10 cellular contexts compared by ENCODE assay signal in genomic region chr1:55143686-55144085, GRCh38.
DNase-seq lines count a peak whose midpoint lies in the region; ATAC-seq, FAIRE-seq and TF ChIP-seq lines count a peak whose summit lies in the region.
"Had no signal": no experiment of that assay in that cellular context is flagged by ENCODE, and none has a peak within 500 bp of the region (broad histone marks: within the 10 kb centered on the region; RNA-seq: fewer than 3 reads in every experiment).

No MANE protein-coding gene starts in this region.

- H3K79me2 ChIP-seq in Karpas-422 (ENCODE audit: low read length) = peaks cover 9% of the 10 kb centered on the region

- peak; percentile 32 to 39 for ATAC-seq in activated CD4-positive, CD25-positive, alpha-beta regulatory T cell treated with anti-CD3 and anti-CD28 coated beads, Interleukin-2, amount 50 U/mL, for 24 hours
- ATAC-seq in activated naive CD4-positive, alpha-beta T cell treated with anti-CD3 and anti-CD28 coated beads, Interleukin-2, amount 50 U/mL, for 72 hours = peak; percentile 57 to 64

- no peaks in the 10 kb centered on the region for H3K9me3 Mint-ChIP-seq in activated naive CD4-positive, alpha-beta T cell treated with anti-CD3 and anti-CD28 coated beads, Interleukin-2, amount 50 U/mL, for 72 hours
- H3K9me3 Mint-ChIP-seq in nephron progenitor cell = no peaks in the 10 kb centered on the region
- H3K9me3 Mint-ChIP-seq: CD8-positive, alpha-beta memory T cell had no signal

- H3K36me3 ChIP-seq in Karpas-422 (ENCODE audit: insufficient read depth, low read length) (peaks cover 76% of the 10 kb centered on the region), kidney (ENCODE audit: control insufficient read depth in 1 of 2, insufficient read depth in 2 of 2, low read length in 2 of 2) (peaks cover 27 to 53% of the 10 kb centered on the region in 2 donors)

- H3K4me3 Mint-ChIP-seq in nephron progenitor cell = no peak overlapping the region
- H3K4me3 Mint-ChIP-seq: CD8-positive, alpha-beta memory T cell had no signal

- no peak for FAIRE-seq in kidney (lab: Jason Lieb, UNC)

- H3K9me3 ChIP-seq in Karpas-422 (ENCODE audit: low read length) (no peaks in the 10 kb centered on the region), kidney (ENCODE audit: control insufficient read depth in 1 of 2, low read length in 2 of 2) (no peaks in the 10 kb centered on the region)

- no peaks in the 10 kb centered on the region for H3K9me2 ChIP-seq in Karpas-422 (replicated peaks; ENCODE audit: insufficient read depth, low read length)

- no peaks in the 10 kb centered on the region for H3K4me1 ChIP-seq in Karpas-422 (ENCODE audit: low read length)
- no peaks in the 10 kb centered on the region for H3K4me1 ChIP-seq in kidney (ENCODE audit: control insufficient read depth in 1 of 2, insufficient read depth in 1 of 2, low read depth in 1 of 2, low read length in 2 of 2)

- intact Hi-C loops in kidney (cut with DNase I) = loop anchor here (5.0 kb wide), 1 partner anchor 134 kb away; no protein-coding TSS in a partner anchor

- DNase-seq in activated CD4-positive, CD25-positive, alpha-beta regulatory T cell (lab: John Stamatoyannopoulos, UW) = no peak
- DNase-seq in Karpas-422 (peak; percentile 65), nephron progenitor cell (no peak), kidney (no peak), NCI-H1694 treated with DMSO at 0.1 percent for 48 hours (lab: John Stamatoyannopoulos, UW) (no peak), NOMO-1 (lab: John Stamatoyannopoulos, UW; ENCODE audit: unreplicated experiment in 2 of 2) (no peak)
- DNase-seq in activated naive CD4-positive, alpha-beta T cell treated with anti-CD3 and anti-CD28 coated beads, Interleukin-2, amount 50 U/mL, for 72 hours (ENCODE audit: low spot score in 2 of 2) = no peak
- DNase-seq: CD8-positive, alpha-beta memory T cell; mesenchymal stem cell had no signal

- H4K20me1 ChIP-seq in Karpas-422 (ENCODE audit: insufficient read depth, low read depth, low read length) = no peaks in the 10 kb centered on the region

- TF ChIP-seq CTCF in nephron progenitor cell (IDR thresholded peaks at IDR 0.05) = peak; percentile 13
- TF ChIP-seq CTCF in kidney (IDR thresholded peaks at IDR 0.05; ENCODE audit: borderline replicate concordance, extremely low read depth, insufficient read depth) = no peak

- no peak overlapping the region for H3K4me2 ChIP-seq in Karpas-422 (ENCODE audit: low read depth, low read length, poor library complexity, severe bottlenecking)

- H3K27ac ChIP-seq in Karpas-422 (ENCODE audit: low read length) = no peak overlapping the region
- H3K27ac ChIP-seq in kidney (ENCODE audit: low read depth in 2 of 2, low read length in 2 of 2) = no peak overlapping the region

- H3K27me3 Mint-ChIP-seq in nephron progenitor cell (ENCODE audit: low read depth, poor library complexity) = no peaks in the 10 kb centered on the region
- H3K27me3 Mint-ChIP-seq: CD8-positive, alpha-beta memory T cell had no signal

- H3K27me3 ChIP-seq in Karpas-422 (ENCODE audit: low read length) = no peaks in the 10 kb centered on the region

- H3K36me3 Mint-ChIP-seq in activated naive CD4-positive, alpha-beta T cell treated with anti-CD3 and anti-CD28 coated beads, Interleukin-2, amount 50 U/mL, for 72 hours = peaks cover 0 to 7% of the 10 kb centered on the region in 2 donors
- H3K36me3 Mint-ChIP-seq in nephron progenitor cell (ENCODE audit: low read depth) = peaks cover 53% of the 10 kb centered on the region

- H3K9ac ChIP-seq in Karpas-422 (ENCODE audit: low read length) (no peak overlapping the region), kidney (ENCODE audit: low read length in 2 of 2) (no peak overlapping the region)

- no peaks in the 10 kb centered on the region for H3K4me1 Mint-ChIP-seq in nephron progenitor cell

- peak overlapping the region in 1 of 2 donors; percentile 3 for H3K27ac Mint-ChIP-seq in activated naive CD4-positive, alpha-beta T cell treated with anti-CD3 and anti-CD28 coated beads, Interleukin-2, amount 50 U/mL, for 72 hours
- peak overlapping the region; percentile 33 for H3K27ac Mint-ChIP-seq in nephron progenitor cell

- no peak overlapping the region for H2AFZ ChIP-seq in Karpas-422 (ENCODE audit: low read length)

- H3K4me3 ChIP-seq in Karpas-422 (ENCODE audit: low read length) = no peak overlapping the region
- H3K4me3 ChIP-seq in kidney (ENCODE audit: low read length in 2 of 2) = no peak overlapping the region
